8 cellular contexts compared by ENCODE assay signal in genomic region chr19:57559404-57560025, GRCh38. TPM values are rescaled to one million over a fixed set of nuclear protein-coding genes. Genes with fewer than 3 reads are reported as not detected.
DNase-seq lines count a peak whose midpoint lies in the region; ATAC-seq, FAIRE-seq and TF ChIP-seq lines count a peak whose summit lies in the region.

Gene ZNF550, minus strand, starts transcription at chr19:57559863. Its CDS starts 181 bp downstream, at chr19:57559682.

- FAIRE-seq in GM18507 (lab: Jason Lieb, UNC): peak; percentile 97
- peak; percentile 68 for FAIRE-seq in TTC549 (lab: Jason Lieb, UNC)

- 0 to 1% methylated on average over 27 to 56 of the region's 56 CpGs for WGBS in body of pancreas, 2 donors
- 0% methylated on average over 56 of the region's 56 CpGs for WGBS in sigmoid colon, 2 donors

- H3K27me3 ChIP-seq in body of pancreas: no peaks in the 10 kb centered on the region
- no peaks in the 10 kb centered on the region for H3K27me3 ChIP-seq in sigmoid colon

- peak; percentile 24 to 70 (median 60) for TF ChIP-seq POLR2A in body of pancreas (IDR thresholded peaks at IDR 0.05)
- TF ChIP-seq POLR2A in sigmoid colon (IDR thresholded peaks at IDR 0.05): peak; percentile 34 to 35

- H3K9me3 ChIP-seq in body of pancreas (peaks cover 0 to 19% (median 0%) of the 10 kb centered on the region in 3 donors), sigmoid colon (peaks cover 0 to 18% (median 2%) of the 10 kb centered on the region in 4 donors)

- H3K36me3 ChIP-seq in body of pancreas (replicated peaks in 1 of 2; ENCODE audit: insufficient read depth in 1 of 2, low read depth in 2 of 2): peaks cover 0 to 3% of the 10 kb centered on the region in 2 donors
- H3K36me3 ChIP-seq in sigmoid colon: peaks cover 10 to 21% (median 19%) of the 10 kb centered on the region in 4 donors

- DNase-seq in GM18507 (ENCODE audit: extremely low spot score, insufficient read length, low read depth): peak; percentile 82
- peak; percentile 69 to 83 for DNase-seq in NCI-H2081 (lab: John Stamatoyannopoulos, UW)
- peak; percentile 89 to 93 (median 91) for DNase-seq in body of pancreas
- peak; percentile 94 for DNase-seq in sigmoid colon
- DNase-seq in SW480 (ENCODE audit: low spot score): no peak

- TF ChIP-seq EP300 in sigmoid colon (IDR thresholded peaks at IDR 0.05): no peak

- peak within 1 kb of the TSS; percentile 37 to 84 for H3K4me3 ChIP-seq in body of pancreas
- H3K4me3 ChIP-seq in iPS-11a (ENCODE audit: low read depth, low read length): peak within 1 kb of the TSS; percentile 94
- H3K4me3 ChIP-seq in sigmoid colon: peak within 1 kb of the TSS; percentile 59 to 92 (median 88)

- intact Hi-C loops in body of pancreas (cut with DNase I) (no loop called here), sigmoid colon (cut with DNase I) (loop anchor here (1.0 to 2.0 kb wide), 2 partner anchors 19 to 40 kb away; partner anchors contain the start of genes ZNF416 and ZNF530)

- H3K27ac ChIP-seq in body of pancreas (peak within 1 kb of the TSS in 3 of 4 donors; percentile 39 to 64 (median 58)), sigmoid colon (peak within 1 kb of the TSS; percentile 68 to 78 (median 72))

- ATAC-seq in HG02973 (IDR thresholded peaks at IDR 0.05; ENCODE audit: unreplicated experiment) (peak; percentile 84), body of pancreas (peak; percentile 99)

- H3K4me1 ChIP-seq in body of pancreas (peaks cover 19% of the 10 kb centered on the region), sigmoid colon (peaks cover 0 to 20% (median 16%) of the 10 kb centered on the region in 4 donors)

- no peak for TF ChIP-seq CTCF in body of pancreas (IDR thresholded peaks at IDR 0.05)
- no peak for TF ChIP-seq CTCF in sigmoid colon (IDR thresholded peaks at IDR 0.05)

RNA-seq across cellular contexts. Expression of gene ZNF550, which starts in this region (rescaled TPM):
- 1 to 10 TPM; 4.9 to 5.7 TPM for total RNA-seq in body of pancreas
- 1 to 10 TPM; 4.1 to 6.6 (median 5.0) TPM for total RNA-seq in sigmoid colon
- 1 to 10 TPM in 2 of 3 donors, under 1 TPM in 1; 0.92 to 3.7 (median 1.2) TPM for polyA plus RNA-seq in sigmoid colon
